ENCODE assay signal across 8 cellular contexts in the genomic region with DNA sequence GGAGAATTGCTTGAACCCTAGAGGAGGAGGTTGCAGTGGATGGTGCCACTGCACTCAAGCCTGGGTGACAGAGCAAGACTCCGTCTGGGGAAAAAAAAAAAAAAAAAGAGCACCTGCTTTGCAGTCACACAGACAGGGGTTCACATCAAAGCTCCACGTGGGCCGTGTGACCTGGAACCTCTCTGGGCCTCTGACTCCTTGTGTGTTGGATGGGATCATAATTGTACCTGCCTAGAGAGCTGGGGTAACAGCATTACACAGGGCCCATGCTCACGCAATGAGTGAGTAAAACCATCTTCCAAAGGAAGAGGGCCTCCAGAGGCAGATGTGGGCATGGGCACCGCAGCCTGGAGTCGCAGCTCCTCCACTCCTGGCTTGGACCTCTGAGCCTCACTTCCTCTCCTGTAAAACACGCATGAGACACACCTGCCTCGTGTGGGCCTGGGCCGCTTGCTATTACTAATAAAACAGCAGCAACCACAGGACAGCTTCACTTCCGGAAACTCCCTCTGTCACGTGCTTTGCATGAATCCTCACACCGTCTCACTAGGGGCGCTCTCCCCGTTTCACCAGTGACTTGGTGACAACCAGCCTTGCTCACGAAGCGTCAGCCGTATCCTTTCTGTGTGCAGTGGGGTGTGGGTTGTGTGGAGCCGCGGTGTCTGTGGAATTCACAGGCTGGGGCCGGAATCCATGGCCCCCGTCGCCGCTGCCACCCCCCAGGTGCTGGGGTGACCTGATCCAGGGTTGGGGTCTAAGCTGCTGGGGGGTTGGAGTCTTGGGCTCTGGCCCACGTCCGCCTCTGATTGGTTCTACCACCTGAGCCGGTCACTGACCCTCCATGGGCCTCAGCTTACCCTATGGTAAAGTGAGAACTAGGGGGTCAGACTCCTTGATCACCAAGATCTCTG. TPM values are rescaled to one million over a fixed set of nuclear protein-coding genes. Genes with fewer than 3 reads are reported as not detected.
DNase-seq lines count a peak whose midpoint lies in the region; ATAC-seq, FAIRE-seq and TF ChIP-seq lines count a peak whose summit lies in the region.
"Not testable (repeated sequence)": the region's sequence is repeated elsewhere in the genome, so short reads cannot be mapped to it uniquely, and the experiment has no call there.

No MANE protein-coding gene starts in this region.

- H3K27ac ChIP-seq in neuronal stem cell (replicated peaks; ENCODE audit: low read length): not testable (repeated sequence)

- H3K27ac Mint-ChIP-seq in activated T-cell treated with anti-CD3 and anti-CD28 coated beads, Interleukin-2, amount 50 U/mL, for 24 hours: peak overlapping the region; percentile 92

- H3K9me3 ChIP-seq in neuronal stem cell (replicated peaks in 1 of 2; ENCODE audit: control insufficient read depth in 2 of 2, insufficient read depth in 1 of 2, low read depth in 1 of 2, low read length in 2 of 2): not testable (repeated sequence)

- H3K4me1 Mint-ChIP-seq in activated T-cell treated with anti-CD3 and anti-CD28 coated beads, Interleukin-2, amount 50 U/mL, for 24 hours (ENCODE audit: low read depth): peaks cover 18% of the 10 kb centered on the region

- H3K4me3 ChIP-seq in fibroblast of pulmonary artery (replicated peaks; ENCODE audit: low read depth, low read length); neuronal stem cell (ENCODE audit: low read length in 2 of 2): not testable (repeated sequence)

- peak; percentile 16 for TF ChIP-seq CTCF in fibroblast of pulmonary artery (IDR thresholded peaks at IDR 0.05; ENCODE audit: low read length, missing control alignments)

- H2BK12ac ChIP-seq in neuronal stem cell (ENCODE audit: low read length): not testable (repeated sequence)

- ATAC-seq in GM21717 (IDR thresholded peaks at IDR 0.05; ENCODE audit: unreplicated experiment): peak; percentile 93

- DNase-seq in GM04503 (ENCODE audit: low read depth) (peak; percentile 12), HUDEP-2 (lab: John Stamatoyannopoulos, UW; ENCODE audit: unreplicated experiment in 76 of 76) (peak in 75 of 76 experiments; percentile 55 to 96 (median 87)), RCC 7860 (ENCODE audit: low spot score) (peak; percentile 95), fibroblast of pulmonary artery (ENCODE audit: low read depth) (peak; percentile 48)
- DNase-seq in activated T-cell treated with anti-CD3 and anti-CD28 coated beads, Interleukin-2, amount 50 U/mL, for 24 hours: peak; percentile 87
- DNase-seq in neuronal stem cell (ENCODE audit: low spot score): not testable (repeated sequence)
- peak; percentile 92 for DNase-seq in stimulated activated naive CD4-positive, alpha-beta T cell treated with Interleukin-2 at 50 U/mL for 16 hours (lab: John Stamatoyannopoulos, UW)

- H3K4me3 Mint-ChIP-seq in activated T-cell treated with anti-CD3 and anti-CD28 coated beads, Interleukin-2, amount 50 U/mL, for 24 hours: peak overlapping the region; percentile 61

- H3K4me2 ChIP-seq in neuronal stem cell (ENCODE audit: insufficient read depth, low read length, poor library complexity, severe bottlenecking): not testable (repeated sequence)

- H3K27me3 Mint-ChIP-seq in activated T-cell treated with anti-CD3 and anti-CD28 coated beads, Interleukin-2, amount 50 U/mL, for 24 hours: not testable (repeated sequence)

- H2BK15ac ChIP-seq in neuronal stem cell (ENCODE audit: low read length): not testable (repeated sequence)

- not testable (repeated sequence) for H3K79me1 ChIP-seq in neuronal stem cell (ENCODE audit: low read depth, low read length)

- H3K27me3 ChIP-seq in neuronal stem cell (ENCODE audit: control insufficient read depth in 3 of 3, insufficient read depth in 3 of 3, low read depth in 1 of 3, low read length in 3 of 3): not testable (repeated sequence)

- H4K91ac ChIP-seq in neuronal stem cell (ENCODE audit: low read depth, low read length, poor library complexity): not testable (repeated sequence)

- H2AFZ ChIP-seq in neuronal stem cell (ENCODE audit: low read length): peak overlapping the region; percentile 20

- WGBS in neuronal stem cell (ENCODE audit: extremely low coverage in 2 of 2, insufficient read length in 2 of 2, insufficient replicate concordance in 1 of 2), 2 donors: no CpG with 5 or more reads among the region's 26 CpGs

- not testable (repeated sequence) for H3K23ac ChIP-seq in neuronal stem cell (ENCODE audit: low read depth, low read length, poor library complexity)

- not testable (repeated sequence) for H3K9me3 Mint-ChIP-seq in activated T-cell treated with anti-CD3 and anti-CD28 coated beads, Interleukin-2, amount 50 U/mL, for 24 hours

- H3K18ac ChIP-seq in neuronal stem cell (ENCODE audit: low read length): peak overlapping the region; percentile 5

- not testable (repeated sequence) for H3K4ac ChIP-seq in neuronal stem cell (ENCODE audit: low read length)

- not testable (repeated sequence) for H3K36me3 ChIP-seq in neuronal stem cell (replicated peaks in 1 of 2; ENCODE audit: control insufficient read depth in 2 of 2, insufficient read depth in 2 of 2, low read length in 2 of 2)

- H3K36me3 Mint-ChIP-seq in activated T-cell treated with anti-CD3 and anti-CD28 coated beads, Interleukin-2, amount 50 U/mL, for 24 hours (ENCODE audit: low read depth): not testable (repeated sequence)

- peak; percentile 80 for FAIRE-seq in RCC 7860 (lab: Jason Lieb, UNC)

- not testable (repeated sequence) for H2AK5ac ChIP-seq in neuronal stem cell (ENCODE audit: low read depth, low read length)

- H3K9ac ChIP-seq in neuronal stem cell (ENCODE audit: low read depth, low read length, poor library complexity): not testable (repeated sequence)

- H2BK5ac ChIP-seq in neuronal stem cell (ENCODE audit: low read length): not testable (repeated sequence)

- not testable (repeated sequence) for H4K8ac ChIP-seq in neuronal stem cell (ENCODE audit: low read depth, low read length)

- H3K4me1 ChIP-seq in neuronal stem cell (ENCODE audit: control insufficient read depth in 2 of 2, insufficient read depth in 1 of 2, low read depth in 1 of 2, low read length in 2 of 2): not testable (repeated sequence)

- H3K14ac ChIP-seq in neuronal stem cell (ENCODE audit: low read length): not testable (repeated sequence)

- H2BK120ac ChIP-seq in neuronal stem cell (ENCODE audit: low read depth, low read length): not testable (repeated sequence)

RNA-seq across cellular contexts. Expression of gene BMP8B, which starts 10.4 kb away (rescaled TPM):
- 0.82 TPM for polyA plus RNA-seq in neuronal stem cell (2013, experiment 1 of 2)
- polyA plus RNA-seq in neuronal stem cell (2013, experiment 2 of 2): 0.89 TPM

RNA-seq across cellular contexts. Expression of gene OXCT2, which starts 28.0 kb away (rescaled TPM):
- 0.82 TPM for polyA plus RNA-seq in neuronal stem cell (2013, experiment 1 of 2)
- 0.82 TPM for polyA plus RNA-seq in neuronal stem cell (2013, experiment 2 of 2)
